ENCODE assay signal across 1 cellular context in genomic region chr14:34685819-34686428, GRCh38.
TF ChIP-seq lines count a peak whose summit lies in the region.

No MANE protein-coding gene starts in this region.

TF ChIP-seq in endothelial cell of umbilical vein, 7 proteins besides CTCF, POLR2A, EP300 and RAD21 (continued from another document):
- TF ChIP-seq POLR2AphosphoS5 (IDR thresholded peaks at IDR 0.05; ENCODE audit: insufficient read depth, low read depth, low read length) (no peak), MYC (IDR thresholded peaks at IDR 0.05; ENCODE audit: low read depth, low read length) (no peak)
